ENCODE assay signal across 10 cellular contexts in genomic region chr7:150778014-150778737, GRCh38. TPM values are rescaled to one million over a fixed set of nuclear protein-coding genes. Genes with fewer than 3 reads are reported as not detected.
"Had no signal": no experiment of that assay in that cellular context is flagged by ENCODE, and none has a peak within 500 bp of the region (broad histone marks: within the 10 kb centered on the region; RNA-seq: fewer than 3 reads in every experiment).

No MANE protein-coding gene starts in this region.

- H3K4me3 ChIP-seq: colonic mucosa, heart left ventricle, left lung, suprapubic skin had no signal

- H3K36me3 ChIP-seq: colonic mucosa, heart left ventricle, left lung, suprapubic skin had no signal

- H3K27ac Mint-ChIP-seq: activated naive CD4-positive, alpha-beta T cell treated with anti-CD3 and anti-CD28 coated beads, Interleukin-2, amount 10 ng/mL, durations not matched to agents 7 days and 5 days; activated T-helper 2 cell treated with anti-CD3 and anti-CD28 coated beads, Interferon-gamma antibody, Interleukin-2, Interleukin-4, amounts not matched to agents 10 μg/mL and 5 μg/mL and 100 μg/mL, durations not matched to agents 14 hours and 24 hours and 36 hours; nephron; type B pancreatic cell had no signal

- H3K27me3 ChIP-seq: colonic mucosa, heart left ventricle, left lung had no signal

- H3K9me3 ChIP-seq: colonic mucosa, suprapubic skin had no signal

- H3K36me3 Mint-ChIP-seq: type B pancreatic cell had no signal

- H3K27ac ChIP-seq: colonic mucosa, heart left ventricle, left lung, suprapubic skin had no signal

- H3K4me1 ChIP-seq: colonic mucosa had no signal

- H3K4me3 Mint-ChIP-seq: activated naive CD4-positive, alpha-beta T cell treated with anti-CD3 and anti-CD28 coated beads, Interleukin-2, amount 10 ng/mL, durations not matched to agents 7 days and 5 days; nephron; type B pancreatic cell had no signal

RNA-seq across cellular contexts. Expression of gene TMEM176B, which starts 22.0 kb away (rescaled TPM):
- total RNA-seq: pulmonary artery endothelial cell had no signal

RNA-seq across cellular contexts. Expression of gene TMEM176A, which starts 22.4 kb away (rescaled TPM):
- total RNA-seq: activated T-helper 2 cell treated with anti-CD3 and anti-CD28 coated beads, Interferon-gamma antibody, Interleukin-2, Interleukin-4, amounts not matched to agents 10 μg/mL and 5 μg/mL and 100 μg/mL, durations not matched to agents 14 hours and 24 hours and 36 hours; pulmonary artery endothelial cell had no signal

RNA-seq across cellular contexts. Expression of gene GIMAP5, which starts 41.0 kb away (rescaled TPM):
- total RNA-seq: fibroblast of lung had no signal
- polyA plus RNA-seq: fibroblast of lung had no signal
